ENCODE assay signal across 8 cellular contexts in the genomic region with DNA sequence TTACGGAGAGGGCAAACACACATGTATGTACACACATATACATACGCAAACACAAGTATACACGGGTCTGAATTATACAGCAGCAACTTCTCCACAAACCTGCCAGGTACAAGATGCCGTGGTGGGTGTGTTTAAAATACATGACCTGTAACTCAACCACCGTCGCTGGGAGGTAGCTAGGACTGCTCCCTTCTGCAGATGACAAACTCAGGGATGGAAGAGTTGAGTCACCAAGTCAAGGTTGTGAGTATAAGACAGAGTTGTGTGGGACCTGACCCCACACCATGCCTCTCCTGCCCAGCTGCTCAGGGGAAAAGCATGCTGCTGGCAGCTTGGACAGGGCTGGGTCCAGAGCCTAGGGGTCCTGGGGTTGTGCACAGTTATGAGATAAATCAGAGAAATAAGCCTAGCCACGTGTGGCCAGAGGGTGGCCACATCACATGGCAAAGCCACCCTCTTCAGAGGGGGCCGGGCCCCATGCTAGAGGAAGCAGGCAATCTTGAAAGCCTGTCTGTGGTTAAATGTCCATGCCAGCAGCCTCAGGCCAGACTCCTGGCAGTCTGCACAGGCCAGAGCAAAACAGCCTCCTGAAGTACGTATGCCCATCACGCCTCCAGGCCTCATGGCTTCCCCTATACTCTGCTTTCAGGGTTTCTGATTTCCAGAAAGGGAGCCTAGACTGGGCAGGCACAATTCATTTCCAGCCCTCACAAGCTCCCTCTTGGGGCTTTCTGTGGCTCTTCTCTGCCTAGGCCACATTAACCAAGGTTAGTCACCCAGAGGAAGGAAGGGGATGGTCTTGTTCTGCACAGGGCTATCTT.
DNase-seq lines count a peak whose midpoint lies in the region; ATAC-seq and TF ChIP-seq lines count a peak whose summit lies in the region.

No MANE protein-coding gene starts in this region.

- DNase-seq in BJ (ENCODE audit: low read depth) (no peak), HUDEP-2 (lab: John Stamatoyannopoulos, UW; ENCODE audit: unreplicated experiment in 76 of 76) (peak in 46 of 76 experiments; percentile 2 to 76 (median 34)), memory B cell (ENCODE audit: low spot score in 2 of 2) (no peak), NAMALWA (ENCODE audit: low spot score) (no peak)

- peak; percentile 63 for ATAC-seq in GM19351 (IDR thresholded peaks at IDR 0.05; ENCODE audit: unreplicated experiment)
- peak; percentile 64 for ATAC-seq in memory B cell (ENCODE audit: low read depth)
- ATAC-seq in GM19324 (IDR thresholded peaks at IDR 0.05; ENCODE audit: low FRiP score, unreplicated experiment) = no peak
- no peak for ATAC-seq in HG02852 (IDR thresholded peaks at IDR 0.05; ENCODE audit: unreplicated experiment)

- CTCF ChIA-PET in BJ (lab: Yijun Ruan, JAX) = interaction anchor here (0.8 to 2.0 kb wide), 6 partner anchors 8 to 46 kb away, joined by 3 to 7 read pairs (median 4); no protein-coding TSS in a partner anchor

- H3K27me3 ChIP-seq in BJ (ENCODE audit: control insufficient read depth, insufficient read depth, low read length) = no peaks in the 10 kb centered on the region

- H3K4me3 Mint-ChIP-seq in activated naive CD4-positive, alpha-beta T cell treated with anti-CD3 and anti-CD28 coated beads, Interleukin-2, amount 50 U/mL, for 24 hours = no peak overlapping the region
- no peak overlapping the region for H3K4me3 Mint-ChIP-seq in memory B cell

- no peaks in the 10 kb centered on the region for H3K9me3 Mint-ChIP-seq in activated naive CD4-positive, alpha-beta T cell treated with anti-CD3 and anti-CD28 coated beads, Interleukin-2, amount 50 U/mL, for 24 hours
- no peaks in the 10 kb centered on the region for H3K9me3 Mint-ChIP-seq in memory B cell

- H3K36me3 ChIP-seq in BJ (ENCODE audit: control insufficient read depth, insufficient read depth, low read length) = peaks cover 1% of the 10 kb centered on the region; the same call in 1 of the 2 replicates

- no peak overlapping the region for H3K4me3 ChIP-seq in BJ (ENCODE audit: low read depth, low read length)

- peaks cover 65% of the 10 kb centered on the region for H3K4me1 Mint-ChIP-seq in activated naive CD4-positive, alpha-beta T cell treated with anti-CD3 and anti-CD28 coated beads, Interleukin-2, amount 50 U/mL, for 24 hours
- H3K4me1 Mint-ChIP-seq in memory B cell = peaks cover 53% of the 10 kb centered on the region

- H3K27me3 Mint-ChIP-seq in activated naive CD4-positive, alpha-beta T cell treated with anti-CD3 and anti-CD28 coated beads, Interleukin-2, amount 50 U/mL, for 24 hours = no peaks in the 10 kb centered on the region
- no peaks in the 10 kb centered on the region for H3K27me3 Mint-ChIP-seq in memory B cell

- TF ChIP-seq CTCF in BJ (IDR thresholded peaks at IDR 0.05; ENCODE audit: insufficient read depth, low read depth, low read length) = peak; percentile 36

- H3K36me3 Mint-ChIP-seq in activated naive CD4-positive, alpha-beta T cell treated with anti-CD3 and anti-CD28 coated beads, Interleukin-2, amount 50 U/mL, for 24 hours = no peaks in the 10 kb centered on the region
- peaks cover 2% of the 10 kb centered on the region for H3K36me3 Mint-ChIP-seq in memory B cell

- H3K27ac Mint-ChIP-seq in activated naive CD4-positive, alpha-beta T cell treated with anti-CD3 and anti-CD28 coated beads, Interleukin-2, amount 50 U/mL, for 24 hours = peak overlapping the region; percentile 68
- H3K27ac Mint-ChIP-seq in memory B cell = no peak overlapping the region

- POLR2A ChIA-PET in BJ (lab: Charles Lee) = no interaction called here

Comparison
In these comparisons a context has a peak if more than half of its experiments do, and no peak if none do; other contexts are left out.
1. DNase-seq: peak in HUDEP-2 (46 of 76); none in BJ (single experiment), memory B cell (0 of 2) and NAMALWA (single experiment).
2. ATAC-seq: peak in GM19351 (single experiment) and memory B cell (single experiment); none in GM19324 (single experiment) and HG02852 (single experiment).